Comparison of ENCODE assay signal across 27 cellular contexts in genomic region chr14:105173145-105173544, GRCh38.
"Had no signal": no experiment of that assay in that cellular context is flagged by ENCODE, and none has a peak within 500 bp of the region (broad histone marks: within the 10 kb centered on the region; RNA-seq: fewer than 3 reads in every experiment).

No MANE protein-coding gene starts in this region.

- H3K36me3 ChIP-seq: esophagus muscularis mucosa, gastroesophageal sphincter, ovary, sigmoid colon, thyroid gland, vagina had no signal

- H3K9me3 ChIP-seq: esophagus muscularis mucosa, gastroesophageal sphincter, heart left ventricle, mucosa of descending colon, ovary, psoas muscle, sigmoid colon, stomach, thyroid gland, vagina had no signal

- H3K4me3 ChIP-seq: esophagus muscularis mucosa, gastroesophageal sphincter, heart left ventricle, hepatocyte, lung, mucosa of descending colon, ovary, psoas muscle, sigmoid colon, stomach, thyroid gland, vagina had no signal

- H3K27ac ChIP-seq: esophagus muscularis mucosa, foreskin keratinocyte, gastroesophageal sphincter, heart left ventricle, hepatocyte, ovary, psoas muscle, sigmoid colon, stomach, thyroid gland, vagina had no signal

- H3K27me3 ChIP-seq: ovary, thyroid gland, vagina had no signal

- ATAC-seq: foreskin keratinocyte; gastroesophageal sphincter; heart left ventricle; left lobe of liver; mucosa of descending colon; psoas muscle; right cardiac atrium; stimulated activated effector memory CD8-positive, alpha-beta T cell treated with anti-CD3 and anti-CD28 coated beads, Interleukin-12 subunit alpha, Interleukin-12 subunit beta, amount 100 ng/mL, for 72 hours had no signal

- DNase-seq: dermis blood vessel endothelial cell; effector memory CD4-positive, alpha-beta T cell; foreskin keratinocyte; heart left ventricle; kidney; mucosa of descending colon; naive B cell; nephron progenitor cell; occipital lobe; ovary; posterior cingulate gyrus; psoas muscle; right cardiac atrium; sigmoid colon; stimulated activated CD4-positive, alpha-beta T cell treated with anti-CD3 and anti-CD28 coated beads, Interleukin-2, amount 100 ng/mL, for 24 hours; stimulated activated CD4-positive, alpha-beta T cell treated with anti-CD3 and anti-CD28 coated beads, Interleukin-4, amount 100 ng/mL, for 24 hours; stimulated activated naive CD4-positive, alpha-beta T cell treated with Interleukin-2 at 50 U/mL for 16 hours; stomach; thyroid gland; trophoblast cell had no signal
